Comparison of ENCODE assay signal across 1 cellular context in the genomic region with DNA sequence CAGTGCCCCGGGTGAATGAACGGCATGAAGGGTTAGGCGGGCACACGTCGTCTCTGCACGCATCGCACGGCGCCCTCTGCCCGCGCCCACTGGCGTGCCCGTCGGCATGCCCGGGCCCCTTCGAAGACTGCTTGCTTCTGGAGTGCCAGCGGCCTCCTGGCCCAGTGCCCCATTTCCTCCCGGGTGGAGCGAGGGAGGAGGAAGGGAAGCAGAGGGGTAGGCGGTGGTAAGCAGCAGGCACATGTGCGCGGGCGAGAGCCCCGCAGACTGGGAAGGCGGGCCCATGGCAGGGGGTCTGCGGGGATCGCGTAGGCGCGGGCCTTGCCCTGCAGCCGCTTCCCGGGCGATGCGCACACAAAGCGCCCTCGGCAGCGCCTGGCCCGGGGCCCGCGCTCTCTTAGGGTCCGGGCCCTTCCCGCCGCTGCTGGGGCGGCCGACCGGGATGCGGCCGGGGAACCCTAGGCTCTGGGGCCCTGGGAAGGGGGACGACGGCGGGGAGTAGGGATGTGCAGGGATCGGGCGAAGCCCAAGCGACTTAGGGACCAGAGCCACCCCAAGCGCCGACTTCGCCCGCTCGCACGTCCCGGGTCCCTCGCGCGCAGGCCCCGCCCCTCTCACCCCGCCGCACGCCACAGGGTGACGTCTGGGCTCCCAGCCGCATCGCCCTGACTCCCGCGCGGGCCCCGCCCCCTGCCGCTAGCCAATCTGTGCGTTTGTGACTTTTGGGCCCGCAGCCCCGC.
TF ChIP-seq lines count a peak whose summit lies in the region.

No MANE protein-coding gene starts in this region.

TF ChIP-seq in IMR-90, 13 proteins besides CTCF, POLR2A, EP300 and RAD21:
- TF ChIP-seq MAFK (IDR thresholded peaks at IDR 0.05; ENCODE audit: low read depth, low read length) (no peak), FOS (IDR thresholded peaks at IDR 0.05; ENCODE audit: low read depth, low read length) (no peak), ELK1 (IDR thresholded peaks at IDR 0.05; ENCODE audit: borderline replicate concordance, low read depth, low read length) (no peak), MAZ (IDR thresholded peaks at IDR 0.05; ENCODE audit: borderline replicate concordance, low read depth, low read length) (no peak), RCOR1 (IDR thresholded peaks at IDR 0.05; ENCODE audit: insufficient replicate concordance, low read length) (no peak), MXI1 (IDR thresholded peaks at IDR 0.05; ENCODE audit: borderline replicate concordance, low read depth, low read length) (peak; percentile 29; the same call in 1 of the 2 replicates)
- TF ChIP-seq, protein P1, sequence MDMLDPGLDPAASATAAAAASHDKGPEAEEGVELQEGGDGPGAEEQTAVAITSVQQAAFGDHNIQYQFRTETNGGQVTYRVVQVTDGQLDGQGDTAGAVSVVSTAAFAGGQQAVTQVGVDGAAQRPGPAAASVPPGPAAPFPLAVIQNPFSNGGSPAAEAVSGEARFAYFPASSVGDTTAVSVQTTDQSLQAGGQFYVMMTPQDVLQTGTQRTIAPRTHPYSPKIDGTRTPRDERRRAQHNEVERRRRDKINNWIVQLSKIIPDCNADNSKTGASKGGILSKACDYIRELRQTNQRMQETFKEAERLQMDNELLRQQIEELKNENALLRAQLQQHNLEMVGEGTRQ (IDR thresholded peaks at IDR 0.05; ENCODE audit: low read depth, low read length): no peak
